In the genomic region with DNA sequence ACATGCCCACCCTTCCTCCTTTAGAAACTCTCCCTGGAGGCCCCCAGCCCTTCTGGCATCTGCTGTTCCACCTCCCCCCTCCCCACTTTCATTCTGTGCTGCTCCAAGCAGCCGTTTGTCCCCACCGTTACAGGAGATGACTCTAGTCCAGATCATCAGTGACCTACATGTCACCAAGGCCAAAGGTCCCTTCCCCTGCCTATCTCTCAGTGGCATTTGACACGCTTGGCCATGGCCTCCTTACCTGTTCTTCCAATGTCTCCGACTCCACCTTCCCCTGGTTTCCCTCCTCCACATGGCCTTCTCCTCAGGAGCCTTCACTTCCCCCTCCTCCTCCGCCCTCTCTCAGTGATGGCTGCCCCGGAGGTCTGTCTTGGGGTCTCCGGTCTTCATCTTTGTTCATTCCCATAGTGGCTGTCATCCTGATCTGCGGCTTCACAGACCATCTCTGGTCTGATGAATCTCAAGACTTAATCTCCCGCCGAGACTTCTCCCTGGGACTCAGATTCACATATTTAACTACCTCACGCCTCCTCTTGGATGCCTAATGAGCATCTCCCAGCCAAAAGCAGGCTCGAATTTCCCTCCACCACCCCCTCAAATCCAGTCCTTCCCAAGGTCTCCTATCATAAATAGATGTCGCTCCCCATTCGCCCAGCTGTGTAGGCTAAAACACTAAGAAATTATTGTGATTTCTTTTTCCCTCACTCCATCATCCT, we compare ENCODE assay signal across 26 cellular contexts. TPM values are rescaled to one million over a fixed set of nuclear protein-coding genes. Genes with fewer than 3 reads are reported as not detected.
DNase-seq lines count a peak whose midpoint lies in the region; ATAC-seq and TF ChIP-seq lines count a peak whose summit lies in the region.
"Had no signal": no experiment of that assay in that cellular context is flagged by ENCODE, and none has a peak within 500 bp of the region (broad histone marks: within the 10 kb centered on the region; RNA-seq: fewer than 3 reads in every experiment).

No MANE protein-coding gene starts in this region.

- no peak overlapping the region for H2AFZ ChIP-seq in GM23338
- no peak overlapping the region for H2AFZ ChIP-seq in IMR-90 (replicated peaks; ENCODE audit: low read length, poor library complexity)
- H2AFZ ChIP-seq in neural progenitor cell (replicated peaks): no peak overlapping the region

- H3K9me1 ChIP-seq in IMR-90 (ENCODE audit: insufficient read depth, low read length): peaks cover 25% of the 10 kb centered on the region

- H3F3A ChIP-seq in GM23338 (replicated peaks; ENCODE audit: low read depth): no peaks in the 10 kb centered on the region
- H3F3A ChIP-seq in neural progenitor cell (ENCODE audit: low read depth): no peaks in the 10 kb centered on the region

- H3K36me3 Mint-ChIP-seq in GM23338 (ENCODE audit: low read depth) (peaks cover 14% of the 10 kb centered on the region), glutamatergic neuron (ENCODE audit: unreplicated experiment) (peaks cover 6% of the 10 kb centered on the region), neural progenitor cell (no peaks in the 10 kb centered on the region)
- H3K36me3 Mint-ChIP-seq: activated naive CD4-positive, alpha-beta T cell treated with anti-CD3 and anti-CD28 coated beads, Interleukin-2, amount 50 U/mL, for 24 hours; immature natural killer cell had no signal

- no peak overlapping the region for H2BK20ac ChIP-seq in IMR-90 (ENCODE audit: low read depth, low read length)

- H3K9me3 ChIP-seq in IMR-90 (ENCODE audit: control insufficient read depth, insufficient read depth, low read length) (no peaks in the 10 kb centered on the region), neural progenitor cell (ENCODE audit: low read depth) (no peaks in the 10 kb centered on the region), left ventricle myocardium inferior (replicated peaks) (no peaks in the 10 kb centered on the region)
- H3K9me3 ChIP-seq: colonic mucosa, esophagus squamous epithelium, lower lobe of right lung, ovary, Peyer's patch, right atrium auricular region, thyroid gland had no signal

- POLR2A ChIA-PET in IMR-90 (lab: Charles Lee; ENCODE audit: unreplicated experiment): no interaction called here

- peaks cover 11% of the 10 kb centered on the region for H3K27me3 Mint-ChIP-seq in GM23338 (ENCODE audit: insufficient read depth, low read depth, poor library complexity)
- H3K27me3 Mint-ChIP-seq in glutamatergic neuron (ENCODE audit: unreplicated experiment): peaks cover 15% of the 10 kb centered on the region
- H3K27me3 Mint-ChIP-seq in neural progenitor cell (ENCODE audit: insufficient read depth, low read depth): peaks cover 21% of the 10 kb centered on the region

- H3K4me1 Mint-ChIP-seq in GM23338 (peaks cover 26% of the 10 kb centered on the region), glutamatergic neuron (ENCODE audit: low read depth, unreplicated experiment) (peaks cover 11% of the 10 kb centered on the region), neural progenitor cell (peaks cover 9% of the 10 kb centered on the region)
- H3K4me1 Mint-ChIP-seq: activated naive CD4-positive, alpha-beta T cell treated with anti-CD3 and anti-CD28 coated beads, Interleukin-2, amount 50 U/mL, for 24 hours; immature natural killer cell had no signal

- 80% methylated on average over 11 of the region's 14 CpGs; no CpG with 5 or more reads in 1 of the 2 experiments for WGBS in IMR-90 (ENCODE audit: extremely low coverage in 2 of 2, insufficient read length in 1 of 2), 2 experiments

- peaks cover 22 to 46% of the 10 kb centered on the region in 2 experiments for H3K79me1 ChIP-seq in IMR-90 (ENCODE audit: low read depth in 1 of 2, low read length in 2 of 2)

- H3K4me3 Mint-ChIP-seq in GM23338 (no peak overlapping the region), glutamatergic neuron (ENCODE audit: unreplicated experiment) (peak overlapping the region; percentile 0), neural progenitor cell (no peak overlapping the region)
- H3K4me3 Mint-ChIP-seq: activated naive CD4-positive, alpha-beta T cell treated with anti-CD3 and anti-CD28 coated beads, Interleukin-2, amount 50 U/mL, for 24 hours; CD8-positive, alpha-beta memory T cell; immature natural killer cell had no signal

- no peak overlapping the region for H3K14ac ChIP-seq in IMR-90 (replicated peaks; ENCODE audit: low read depth, low read length)

- H3K36me3 ChIP-seq in GM23338 (ENCODE audit: insufficient read depth) (no peaks in the 10 kb centered on the region), IMR-90 (ENCODE audit: control insufficient read depth, insufficient read depth, low read length) (peaks cover 30% of the 10 kb centered on the region), neural progenitor cell (no peaks in the 10 kb centered on the region), left ventricle myocardium inferior (no peaks in the 10 kb centered on the region)
- H3K36me3 ChIP-seq: colonic mucosa, ovary, right atrium auricular region, thyroid gland had no signal

- no peak overlapping the region for H3K4ac ChIP-seq in IMR-90 (ENCODE audit: low read depth, low read length)

- ATAC-seq in GM23338: no peak
- no peak for ATAC-seq in IMR-90 (ENCODE audit: low read depth)
- ATAC-seq in HG03469 (IDR thresholded peaks at IDR 0.05; ENCODE audit: unreplicated experiment): no peak
- ATAC-seq: lower lobe of right lung had no signal

- H3K9ac ChIP-seq in IMR-90 (ENCODE audit: low read depth, low read length) (no peak overlapping the region), neural progenitor cell (no peak overlapping the region)

- no peak overlapping the region for H4K5ac ChIP-seq in IMR-90 (ENCODE audit: low read depth, low read length)

- H2AK5ac ChIP-seq in IMR-90 (ENCODE audit: low read depth, low read length): peak overlapping the region; percentile 62; the same call in 1 of the 2 replicates

- H3K4me1 ChIP-seq in GM23338 (ENCODE audit: insufficient read depth): peaks cover 10% of the 10 kb centered on the region; the same call in 1 of the 2 replicates
- peaks cover 17% of the 10 kb centered on the region for H3K4me1 ChIP-seq in IMR-90 (ENCODE audit: control insufficient read depth, insufficient read depth, low read length)
- peaks cover 6% of the 10 kb centered on the region for H3K4me1 ChIP-seq in neural progenitor cell
- no peaks in the 10 kb centered on the region for H3K4me1 ChIP-seq in left ventricle myocardium inferior
- H3K4me1 ChIP-seq: thyroid gland had no signal

- H3K23ac ChIP-seq in IMR-90 (ENCODE audit: low read depth, low read length): no peak overlapping the region

- H3K27me3 ChIP-seq in GM23338 (ENCODE audit: insufficient read depth): no peaks in the 10 kb centered on the region
- no peaks in the 10 kb centered on the region for H3K27me3 ChIP-seq in IMR-90 (ENCODE audit: control insufficient read depth, insufficient read depth, low read length)
- H3K27me3 ChIP-seq in neural progenitor cell: no peaks in the 10 kb centered on the region
- peaks cover 47% of the 10 kb centered on the region for H3K27me3 ChIP-seq in left ventricle myocardium inferior (ENCODE audit: low read depth)
- H3K27me3 ChIP-seq: colonic mucosa, esophagus squamous epithelium, ovary, Peyer's patch, right atrium auricular region, thyroid gland had no signal

- in situ Hi-C loops in IMR-90 (cut with MboI; ENCODE audit: low sequenced_read_pairs): loop anchor here (10.0 kb wide), 1 partner anchor 109 kb away; no protein-coding TSS in a partner anchor

- H3K27ac Mint-ChIP-seq in GM23338 (no peak overlapping the region), glutamatergic neuron (ENCODE audit: unreplicated experiment) (no peak overlapping the region), neural progenitor cell (peak overlapping the region; percentile 30)
- H3K27ac Mint-ChIP-seq: activated naive CD4-positive, alpha-beta T cell treated with anti-CD3 and anti-CD28 coated beads, Interleukin-2, amount 50 U/mL, for 24 hours; immature natural killer cell had no signal

- no peak overlapping the region for H2BK120ac ChIP-seq in IMR-90 (ENCODE audit: low read depth, low read length)

- no peaks in the 10 kb centered on the region for H3K9me2 ChIP-seq in GM23338 (ENCODE audit: insufficient read depth)

- H4K20me1 ChIP-seq in GM23338 (replicated peaks; ENCODE audit: insufficient read depth) (no peaks in the 10 kb centered on the region), IMR-90 (ENCODE audit: insufficient read depth, low read length) (no peaks in the 10 kb centered on the region), neural progenitor cell (ENCODE audit: low read depth) (no peaks in the 10 kb centered on the region)

- no peak overlapping the region for H4K8ac ChIP-seq in IMR-90 (ENCODE audit: low read depth in 2 of 2, low read length in 2 of 2)

- dilution Hi-C loops in IMR-90 (cut with HindIII; ENCODE audit: low sequenced_read_pairs, unreplicated experiment): no loop called here

- no peak for TF ChIP-seq RAD21 in IMR-90 (IDR thresholded peaks at IDR 0.05; ENCODE audit: low read length)

- no peak overlapping the region for H3K18ac ChIP-seq in IMR-90 (ENCODE audit: low read depth, low read length)

- no peak for TF ChIP-seq POLR2A in IMR-90 (IDR thresholded peaks at IDR 0.05; ENCODE audit: low read depth, low read length)

- CTCF ChIA-PET in IMR-90 (lab: Yijun Ruan, JAX): no interaction called here

- H3K9me3 Mint-ChIP-seq in GM23338 (peaks cover 11% of the 10 kb centered on the region), glutamatergic neuron (ENCODE audit: unreplicated experiment) (peaks cover 4% of the 10 kb centered on the region), neural progenitor cell (no peaks in the 10 kb centered on the region)
- H3K9me3 Mint-ChIP-seq: activated naive CD4-positive, alpha-beta T cell treated with anti-CD3 and anti-CD28 coated beads, Interleukin-2, amount 50 U/mL, for 24 hours; CD8-positive, alpha-beta memory T cell; immature natural killer cell had no signal

- H3K4me2 ChIP-seq in GM23338: peak overlapping the region; percentile 39
- H3K4me2 ChIP-seq in IMR-90 (ENCODE audit: low read depth, low read length): no peak overlapping the region
- H3K4me2 ChIP-seq in neural progenitor cell: no peak overlapping the region

- no TSS peak for BruUV-seq in IMR-90 (replicated peaks; lab: Mats Ljungman, UMichigan)

- no peaks in the 10 kb centered on the region for H3K79me2 ChIP-seq in GM23338 (replicated peaks; ENCODE audit: insufficient read depth)
- H3K79me2 ChIP-seq in neural progenitor cell (ENCODE audit: low read depth): no peaks in the 10 kb centered on the region

- intact Hi-C loops in IMR-90 (cut with micrococcal nuclease): no loop called here
- intact Hi-C loops in left ventricle myocardium inferior (cut with micrococcal nuclease): no loop called here

- no peak overlapping the region for H2AK9ac ChIP-seq in IMR-90 (replicated peaks; ENCODE audit: low read depth, low read length, poor library complexity)

- H2BK15ac ChIP-seq in IMR-90 (ENCODE audit: low read depth, low read length): no peak overlapping the region

- no peak overlapping the region for H4K91ac ChIP-seq in IMR-90 (ENCODE audit: insufficient read depth, low read depth, low read length)

- H2BK5ac ChIP-seq in IMR-90 (ENCODE audit: low read depth, low read length, poor library complexity, severe bottlenecking): no peak overlapping the region

- H3K4me3 ChIP-seq in GM23338 (no peak overlapping the region), IMR-90 (ENCODE audit: insufficient read depth, low read depth, low read length) (no peak overlapping the region), neural progenitor cell (no peak overlapping the region), left ventricle myocardium inferior (no peak overlapping the region)
- H3K4me3 ChIP-seq: colonic mucosa, esophagus squamous epithelium, lower lobe of right lung, ovary, Peyer's patch, right atrium auricular region, thyroid gland had no signal

- no peak overlapping the region for H3K56ac ChIP-seq in IMR-90 (ENCODE audit: extremely low read depth, insufficient read depth, low read length)

- TF ChIP-seq CTCF in GM23338 (conservative IDR thresholded peaks at IDR 0.05; ENCODE audit: low read depth in 2 of 2) (no peak), IMR-90 (conservative IDR thresholded peaks at IDR 0.05; ENCODE audit: low read depth, low read length) (no peak), glutamatergic neuron (IDR thresholded peaks at IDR 0.05; ENCODE audit: partially characterized antibody, unreplicated experiment) (no peak), neural progenitor cell (IDR thresholded peaks at IDR 0.05) (no peak), left ventricle myocardium inferior (IDR thresholded peaks at IDR 0.05; ENCODE audit: borderline replicate concordance) (no peak)

- no peak overlapping the region for H3K27ac ChIP-seq in GM23338 (ENCODE audit: low read depth)
- H3K27ac ChIP-seq in IMR-90 (ENCODE audit: insufficient read depth, low read length): no peak overlapping the region
- no peak overlapping the region for H3K27ac ChIP-seq in neural progenitor cell
- H3K27ac ChIP-seq in left ventricle myocardium inferior (replicated peaks): no peak overlapping the region
- H3K27ac ChIP-seq: colonic mucosa, esophagus squamous epithelium, lower lobe of right lung, Peyer's patch, right atrium auricular region, thyroid gland had no signal

- no peak for DNase-seq in GM23338 (ENCODE audit: low spot score)
- DNase-seq in IMR-90: no peak
- no peak for DNase-seq in glutamatergic neuron
- no peak for DNase-seq in neural progenitor cell (ENCODE audit: low spot score)
- DNase-seq in left ventricle myocardium inferior: no peak
- no peak for DNase-seq in NCI-H2171 treated with DMSO at 0.1 percent for 48 hours (lab: John Stamatoyannopoulos, UW)
- DNase-seq: activated CD4-positive, CD25-positive, alpha-beta regulatory T cell treated with anti-CD3 and anti-CD28 coated beads, Interleukin-2, amount 50 U/mL, for 72 hours; activated T-cell treated with anti-CD3 and anti-CD28 coated beads, Interleukin-2, amount 50 U/mL, for 1 hour; CD8-positive, alpha-beta memory T cell; colonic mucosa; DMS153; esophagus squamous epithelium; hippocampal formation; immature natural killer cell; NCI-H1105 treated with DMSO at 0.1 percent for 48 hours; NCI-H446 treated with DMSO at 0.1 percent for 48 hours; Peyer's patch; stimulated activated CD4-positive, alpha-beta T cell treated with anti-CD3 and anti-CD28 coated beads, Interleukin-4, amount 100 ng/mL, for 4 hours; SW 1271; thyroid gland had no signal

RNA-seq across cellular contexts. Expression of a gene that starts 9.6 kb away (rescaled TPM):
- 7.3 and 9.7 TPM in 2 replicates for total RNA-seq in GM23338 (2014; rRNA removed; shearing (Covaris generic))
- polyA plus RNA-seq in GM23338 (2016; fragmentation: Nextera tagmentation; extraction: Ambion mirVana) (13.4 and 18.4 TPM in 2 replicates), IMR-90 (2012; rRNA removed) (0.86 and 1.7 TPM in 2 replicates)
- total RNA-seq in IMR-90 (2012; rRNA removed) (0.18 and 0.28 TPM in 2 replicates), glutamatergic neuron (ENCODE audit: unreplicated experiment) (not detected), neural progenitor cell (ENCODE audit: low replicate concordance) (1.8 and 4.4 TPM in 2 replicates), left ventricle myocardium inferior (not detected)
- 0.90 and 1.4 TPM in 2 replicates for polyA plus RNA-seq in IMR-90 (2012; cell fraction: cytosol; rRNA removed)
- 1.0 and 1.1 TPM in 2 replicates for polyA plus RNA-seq in IMR-90 (2012; cell fraction: nucleus; rRNA removed; ENCODE audit: low replicate concordance)
- total RNA-seq: CD8-positive, alpha-beta memory T cell; frontal cortex; right atrium auricular region; thyroid gland had no signal
- polyA plus RNA-seq: CD8-positive, alpha-beta memory T cell; immature natural killer cell had no signal
